8 cellular contexts compared by ENCODE assay signal in the genomic region with DNA sequence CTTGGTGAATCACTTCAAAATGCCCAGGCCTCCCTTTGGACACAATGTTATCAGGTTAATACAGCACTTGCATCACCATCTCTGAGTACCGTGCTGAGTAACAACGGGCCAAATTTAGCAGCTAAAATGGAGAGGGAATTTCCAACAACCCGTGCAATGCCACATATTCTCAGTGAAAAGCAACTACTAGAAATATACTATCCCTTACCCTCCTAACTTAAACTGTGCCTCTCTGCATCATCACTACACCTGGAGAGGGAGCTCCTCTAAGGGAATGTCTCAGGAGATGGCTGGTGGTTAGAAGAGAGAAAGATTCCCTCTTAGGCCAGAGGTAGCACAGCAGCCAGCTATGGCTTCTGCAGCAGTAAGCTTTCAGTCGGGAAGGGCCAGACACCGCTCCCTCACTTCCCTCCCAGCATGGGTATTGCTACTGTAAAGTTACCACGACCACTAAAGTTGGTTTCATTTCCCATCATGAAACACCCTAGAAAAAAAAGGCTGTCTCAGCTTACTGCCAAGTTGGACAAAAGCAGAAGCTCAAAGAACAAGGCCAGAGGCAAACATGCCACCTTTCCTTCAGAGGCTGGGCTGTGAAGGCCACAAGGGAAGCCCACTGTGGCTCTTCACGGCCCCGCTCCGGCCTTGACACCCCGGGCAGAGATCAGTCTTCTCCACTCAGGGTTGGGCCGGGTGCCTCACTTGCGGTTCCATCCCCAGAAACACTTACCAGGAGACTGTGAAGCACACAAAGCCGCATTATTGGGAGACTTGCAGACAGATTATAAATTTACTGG. TPM values are rescaled to one million over a fixed set of nuclear protein-coding genes. Genes with fewer than 3 reads are reported as not detected.
A peak's percentile ranks its signal among the peaks of the same experiment; 100 is the strongest.
DNase-seq lines count a peak whose midpoint lies in the region; ATAC-seq and TF ChIP-seq lines count a peak whose summit lies in the region.

No MANE protein-coding gene starts in this region.

- no peaks in the 10 kb centered on the region for H3K9me3 ChIP-seq in heart right ventricle

- intact Hi-C loops in heart right ventricle (cut with DNase I): loop anchor here in 3 of 10 donors (5.0 to 10.0 kb wide), 3 partner anchors 84 to 132 kb away; no protein-coding TSS in a partner anchor

- DNase-seq in GM13977 (ENCODE audit: low spot score): peak; percentile 55
- DNase-seq in HFF-Myc (ENCODE audit: extremely low read depth, low read depth): no peak
- peak; percentile 38 for DNase-seq in NCI-H69 (lab: John Stamatoyannopoulos, UW)
- peak; percentile 15 for DNase-seq in activated naive CD4-positive, alpha-beta T cell treated with anti-CD3 and anti-CD28 coated beads, Interleukin-2, amount 50 U/mL, for 16 hours
- peak; percentile 35 to 40 for DNase-seq in heart right ventricle
- DNase-seq in putamen (ENCODE audit: low spot score): peak; percentile 94
- no peak for DNase-seq in NCI-H345 treated with DMSO at 0.1 percent for 48 hours (lab: John Stamatoyannopoulos, UW; ENCODE audit: unreplicated experiment)
- no peak for DNase-seq in COLO668 (lab: John Stamatoyannopoulos, UW; ENCODE audit: unreplicated experiment)

- H3K4me1 ChIP-seq in heart right ventricle: peaks cover 3 to 73% (median 52%) of the 10 kb centered on the region in 9 donors

- ATAC-seq in heart right ventricle: peak in 7 of 8 donors; percentile 18 to 71 (median 40)

- in situ Hi-C loops in GM13977 (cut with MboI; ENCODE audit: low pct_unique_long_range_greater_than_20kb, low sequenced_read_pairs, unreplicated experiment): loop anchor here (25.0 kb wide), 1 partner anchor 277 kb away; no protein-coding TSS in a partner anchor

- TF ChIP-seq CTCF in GM13977 (IDR thresholded peaks at IDR 0.05; ENCODE audit: extremely low read depth, insufficient read depth, missing control alignments): no peak
- no peak for TF ChIP-seq CTCF in HFF-Myc (IDR thresholded peaks at IDR 0.05; ENCODE audit: low read depth, low read length, missing control alignments)
- no peak for TF ChIP-seq CTCF in heart right ventricle (IDR thresholded peaks at IDR 0.05)

- WGBS in heart right ventricle, 2 donors: 22 to 35% methylated on average over 13 of the region's 13 CpGs

- H3K4me3 ChIP-seq in HFF-Myc (replicated peaks; ENCODE audit: low read depth, low read length) (peak overlapping the region; percentile 66), heart right ventricle (peak overlapping the region; percentile 6 to 74 (median 62))

- no peaks in the 10 kb centered on the region for H3K27me3 ChIP-seq in heart right ventricle

- peaks cover 0 to 6% (median 0%) of the 10 kb centered on the region in 9 donors for H3K36me3 ChIP-seq in heart right ventricle

- H3K27ac ChIP-seq in heart right ventricle: peak overlapping the region; percentile 26 to 92 (median 82)

RNA-seq across cellular contexts. Expression of gene MAML2, which starts 3.9 kb away (rescaled TPM):
- 1 to 10 TPM; 2.9 to 6.1 (median 4.5) TPM for total RNA-seq in heart right ventricle
- polyA plus RNA-seq in heart right ventricle: 1 to 10 TPM; 1.3 to 1.9 TPM

RNA-seq across cellular contexts. Expression of gene CCDC82, which starts 50.6 kb away (rescaled TPM):
- total RNA-seq in heart right ventricle: 10 to 100 TPM; 10.9 to 15.3 (median 13.1) TPM
- polyA plus RNA-seq in heart right ventricle: 10 to 100 TPM in 1 of 2 donors, 1 to 10 TPM in 1; 9.1 to 33.7 TPM

RNA-seq across cellular contexts. Expression of gene JRKL, which starts 50.7 kb away (rescaled TPM):
- total RNA-seq in heart right ventricle: 1 to 10 TPM; 4.7 to 7.5 (median 6.1) TPM
- polyA plus RNA-seq in heart right ventricle: 1 to 10 TPM; 3.4 to 3.9 TPM

Comparison
In these comparisons a context has a peak if more than half of its experiments do, and no peak if none do; other contexts are left out.
1. DNase-seq: peak in GM13977 (single experiment), NCI-H69 (single experiment), activated naive CD4-positive, alpha-beta T cell treated with anti-CD3 and anti-CD28 coated beads, Interleukin-2, amount 50 U/mL, for 16 hours (single experiment), heart right ventricle (2 of 2) and putamen (single experiment); none in HFF-Myc (single experiment), NCI-H345 treated with DMSO at 0.1 percent for 48 hours (single experiment) and COLO668 (single experiment).